ENCODE assay signal across 9 cellular contexts in genomic region chr4:39456946-39457763, GRCh38. TPM values are rescaled to one million over a fixed set of nuclear protein-coding genes. Genes with fewer than 3 reads are reported as not detected.
DNase-seq lines count a peak whose midpoint lies in the region; ATAC-seq and TF ChIP-seq lines count a peak whose summit lies in the region.
"Had no signal": no experiment of that assay in that cellular context is flagged by ENCODE, and none has a peak within 500 bp of the region (broad histone marks: within the 10 kb centered on the region; RNA-seq: fewer than 3 reads in every experiment).

No MANE protein-coding gene starts in this region.

- POLR2A ChIA-PET in AG04449 (lab: Yijun Ruan, JAX): no interaction called here
- POLR2A ChIA-PET in IMR-90 (lab: Charles Lee; ENCODE audit: unreplicated experiment): interaction anchor here (0.6 kb wide), 1 partner anchor 198 kb away, joined by 3 read pairs; no protein-coding TSS in a partner anchor
- POLR2A ChIA-PET in HEK293T (lab: Yijun Ruan, JAX): interaction anchor here (1.3 to 3.4 kb wide), 2 partner anchors 9 to 31 kb away, joined by 3 to 20 read pairs; no protein-coding TSS in a partner anchor

- peak overlapping the region; percentile 29; the same call in 1 of the 2 replicates for H3K14ac ChIP-seq in IMR-90 (replicated peaks; ENCODE audit: low read depth, low read length)

- no peak overlapping the region for H2AK5ac ChIP-seq in IMR-90 (ENCODE audit: low read depth, low read length)

- peaks cover 31 to 59% of the 10 kb centered on the region in 2 experiments for H3K79me1 ChIP-seq in IMR-90 (ENCODE audit: low read depth in 1 of 2, low read length in 2 of 2)

- CTCF ChIA-PET in AG04449 (lab: Yijun Ruan, JAX): interaction anchor here (1.0 to 3.1 kb wide), 4 partner anchors 12 to 698 kb away, joined by 3 to 11 read pairs (median 4); partner anchors contain the start of gene TLR10
- CTCF ChIA-PET in IMR-90 (lab: Yijun Ruan, JAX): interaction anchor here (0.7 to 0.9 kb wide), 2 partner anchors 9 to 210 kb away, joined by 3 read pairs; no protein-coding TSS in a partner anchor
- CTCF ChIA-PET in mammary epithelial cell (lab: Charles Lee; ENCODE audit: low non-redundant PET): interaction anchor here (0.6 kb wide), 2 partner anchors 48 to 310 kb away, joined by 3 to 9 read pairs; no protein-coding TSS in a partner anchor
- CTCF ChIA-PET in HEK293T (lab: Yijun Ruan, JAX): no interaction called here

- H2BK15ac ChIP-seq in IMR-90 (ENCODE audit: low read depth, low read length): no peak overlapping the region

- H3K9me3 ChIP-seq in IMR-90 (ENCODE audit: control insufficient read depth, insufficient read depth, low read length) (no peaks in the 10 kb centered on the region), mammary epithelial cell (replicated peaks; ENCODE audit: insufficient read depth, low read length) (no peaks in the 10 kb centered on the region), muscle layer of duodenum (ENCODE audit: control insufficient read depth in 1 of 2, low read length in 2 of 2) (no peaks in the 10 kb centered on the region)

- BruUV-seq in IMR-90 (replicated peaks; lab: Mats Ljungman, UMichigan) (no TSS peak), mammary epithelial cell (replicated peaks; lab: Mats Ljungman, UMichigan) (no TSS peak)

- WGBS in IMR-90 (ENCODE audit: extremely low coverage in 2 of 2, insufficient read length in 1 of 2), 2 experiments: 89% methylated on average over 3 of the region's 10 CpGs; no CpG with 5 or more reads in 1 of the 2 experiments
- 65% methylated on average over 10 of the region's 10 CpGs for WGBS in mammary epithelial cell (ENCODE audit: low coverage, missing lambda C conversion rate)

- H3K9ac ChIP-seq in IMR-90 (ENCODE audit: low read depth, low read length): peak overlapping the region; percentile 86
- H3K9ac ChIP-seq in mammary epithelial cell (ENCODE audit: insufficient read depth, low read length): peak overlapping the region; percentile 99

- TF ChIP-seq RAD21 in IMR-90 (IDR thresholded peaks at IDR 0.05; ENCODE audit: low read length): no peak

- H4K20me1 ChIP-seq in IMR-90 (ENCODE audit: insufficient read depth, low read length) (peaks cover 50% of the 10 kb centered on the region), mammary epithelial cell (ENCODE audit: insufficient read depth, low read length) (peaks cover 12% of the 10 kb centered on the region)

- H4K91ac ChIP-seq in IMR-90 (ENCODE audit: insufficient read depth, low read depth, low read length): no peak overlapping the region

- H3K4ac ChIP-seq in IMR-90 (ENCODE audit: low read depth, low read length): no peak overlapping the region

- H3K4me2 ChIP-seq in IMR-90 (ENCODE audit: low read depth, low read length) (peak overlapping the region; percentile 91), mammary epithelial cell (ENCODE audit: insufficient read depth, low read depth, low read length) (peak overlapping the region; percentile 94)

- H3K4me1 ChIP-seq in IMR-90 (ENCODE audit: control insufficient read depth, insufficient read depth, low read length): peaks cover 5% of the 10 kb centered on the region
- peaks cover 13% of the 10 kb centered on the region for H3K4me1 ChIP-seq in mammary epithelial cell (ENCODE audit: insufficient read depth, low read length)
- peaks cover 3 to 25% of the 10 kb centered on the region in 2 donors for H3K4me1 ChIP-seq in muscle layer of duodenum (ENCODE audit: control insufficient read depth in 1 of 2, insufficient read depth in 2 of 2, low read length in 2 of 2)

- DNase-seq in AG04449 (ENCODE audit: low read depth, low spot score) (no peak), IMR-90 (no peak), mammary epithelial cell (no peak), GM19240 (ENCODE audit: insufficient read length, low spot score) (no peak), NCI-H2029 (lab: John Stamatoyannopoulos, UW) (no peak), HEK293T (ENCODE audit: extremely low spot score) (no peak), amniotic stem cell (lab: John Stamatoyannopoulos, UW) (no peak)

- H2BK120ac ChIP-seq in IMR-90 (ENCODE audit: low read depth, low read length): no peak overlapping the region

- H3K56ac ChIP-seq in IMR-90 (ENCODE audit: extremely low read depth, insufficient read depth, low read length): no peak overlapping the region; the same call in 1 of the 2 replicates

- H2AK9ac ChIP-seq in IMR-90 (replicated peaks; ENCODE audit: low read depth, low read length, poor library complexity): no peak overlapping the region

- H3K27ac ChIP-seq in IMR-90 (ENCODE audit: insufficient read depth, low read length): no peak overlapping the region
- peak overlapping the region; percentile 93 for H3K27ac ChIP-seq in mammary epithelial cell (ENCODE audit: insufficient read depth, low read depth, low read length)
- peak overlapping the region; percentile 98 for H3K27ac ChIP-seq in muscle layer of duodenum (ENCODE audit: low read length)

- ATAC-seq in IMR-90 (ENCODE audit: low read depth): no peak

- TF ChIP-seq POLR2A in IMR-90 (IDR thresholded peaks at IDR 0.05; ENCODE audit: low read depth, low read length): no peak

- H4K5ac ChIP-seq in IMR-90 (ENCODE audit: low read depth, low read length): no peak overlapping the region

- H4K8ac ChIP-seq in IMR-90 (ENCODE audit: low read depth in 2 of 2, low read length in 2 of 2): no peak overlapping the region

- dilution Hi-C loops in IMR-90 (cut with HindIII; ENCODE audit: low sequenced_read_pairs, unreplicated experiment): no loop called here
- dilution Hi-C loops in mammary epithelial cell (cut with HindIII; ENCODE audit: low sequenced_read_pairs): no loop called here

- H3K9me1 ChIP-seq in IMR-90 (ENCODE audit: insufficient read depth, low read length): peaks cover 3% of the 10 kb centered on the region; the same call in 1 of the 2 replicates

- H3K27me3 ChIP-seq in IMR-90 (ENCODE audit: control insufficient read depth, insufficient read depth, low read length) (no peaks in the 10 kb centered on the region), mammary epithelial cell (ENCODE audit: insufficient read depth, low read length) (no peaks in the 10 kb centered on the region), muscle layer of duodenum (ENCODE audit: low read depth, low read length) (no peaks in the 10 kb centered on the region)

- no peak overlapping the region for H2AFZ ChIP-seq in IMR-90 (replicated peaks; ENCODE audit: low read length, poor library complexity)
- H2AFZ ChIP-seq in mammary epithelial cell (ENCODE audit: low read depth, low read length): no peak overlapping the region

- TF ChIP-seq CTCF in AG04449 (IDR thresholded peaks at IDR 0.05; ENCODE audit: insufficient read depth, low read length, missing control alignments) (no peak), IMR-90 (conservative IDR thresholded peaks at IDR 0.05; ENCODE audit: low read depth, low read length) (no peak), mammary epithelial cell (conservative IDR thresholded peaks at IDR 0.05 in 1 of 2, IDR thresholded peaks at IDR 0.05 in 1 of 2; ENCODE audit: extremely low read depth in 1 of 2, insufficient read depth in 1 of 2, low read depth in 1 of 2, low read length in 2 of 2) (no peak)

- H2BK5ac ChIP-seq in IMR-90 (ENCODE audit: low read depth, low read length, poor library complexity, severe bottlenecking): no peak overlapping the region

- in situ Hi-C loops in IMR-90 (cut with MboI; ENCODE audit: low sequenced_read_pairs): no loop called here
- in situ Hi-C loops in mammary epithelial cell (cut with MboI; ENCODE audit: low sequenced_read_pairs in 2 of 2): no loop called here

- peaks cover 30% of the 10 kb centered on the region for H3K36me3 ChIP-seq in IMR-90 (ENCODE audit: control insufficient read depth, insufficient read depth, low read length)
- peaks cover 57% of the 10 kb centered on the region for H3K36me3 ChIP-seq in mammary epithelial cell (ENCODE audit: insufficient read depth, low read length)
- H3K36me3 ChIP-seq in muscle layer of duodenum (ENCODE audit: control insufficient read depth in 1 of 2, insufficient read depth in 2 of 2, low read length in 2 of 2): peaks cover 48 to 60% of the 10 kb centered on the region in 2 donors

- H3K4me3 ChIP-seq in AG04449 (ENCODE audit: low read depth, low read length) (peak overlapping the region; percentile 91), IMR-90 (ENCODE audit: insufficient read depth, low read depth, low read length) (peak overlapping the region; percentile 68), mammary epithelial cell (replicated peaks in 1 of 3; ENCODE audit: insufficient read depth in 1 of 3, low read depth in 2 of 3, low read length in 3 of 3) (peak overlapping the region; percentile 66 to 100 (median 70)), muscle layer of duodenum (ENCODE audit: low read depth in 1 of 2, low read length in 2 of 2) (peak overlapping the region; percentile 78 to 97)

- H3K23ac ChIP-seq in IMR-90 (ENCODE audit: low read depth, low read length): peak overlapping the region; percentile 45; the same call in 1 of the 2 replicates

- no peak overlapping the region for H3K18ac ChIP-seq in IMR-90 (ENCODE audit: low read depth, low read length)

- H3K79me2 ChIP-seq in mammary epithelial cell (ENCODE audit: insufficient read depth, low read length): peaks cover 81% of the 10 kb centered on the region

- no peak overlapping the region for H2BK20ac ChIP-seq in IMR-90 (ENCODE audit: low read depth, low read length)

- intact Hi-C loops in IMR-90 (cut with micrococcal nuclease) (no loop called here), mammary epithelial cell (cut with micrococcal nuclease) (loop anchor here (10.0 kb wide), 1 partner anchor 552 kb away; no protein-coding TSS in a partner anchor)

TF ChIP-seq in IMR-90, 13 proteins besides CTCF, POLR2A, EP300 and RAD21 (continues in another document):
- TF ChIP-seq SMC3 (IDR thresholded peaks at IDR 0.05; ENCODE audit: low read depth, low read length): no peak

TF ChIP-seq in HEK293T, 16 proteins besides CTCF, POLR2A, EP300 and RAD21 (continues in another document):
- TF ChIP-seq BHLHE40 (IDR thresholded peaks at IDR 0.05; ENCODE audit: borderline replicate concordance) (no peak), L3MBTL2 (conservative IDR thresholded peaks at IDR 0.05) (no peak)

RNA-seq across cellular contexts. Expression of gene RPL9, which starts 1.6 kb away (rescaled TPM):
- 1,905 and 3,011 TPM in 2 replicates for total RNA-seq in IMR-90 (2012; rRNA removed)
- 1,087 and 1,627 TPM in 2 replicates for polyA plus RNA-seq in IMR-90 (2012; rRNA removed)
- polyA plus RNA-seq in IMR-90 (2012; cell fraction: cytosol; rRNA removed): 556 and 768 TPM in 2 replicates
- polyA plus RNA-seq in IMR-90 (2012; cell fraction: nucleus; rRNA removed; ENCODE audit: low replicate concordance): 108 and 738 TPM in 2 replicates
- total RNA-seq in mammary epithelial cell: 1,000 to 10,000 TPM in 1 of 2 donors, 100 to 1,000 TPM in 1; 524 to 1,844 TPM
- 1,095 TPM for polyA plus RNA-seq in mammary epithelial cell
- polyA minus RNA-seq in mammary epithelial cell: 202 TPM

RNA-seq across cellular contexts. Expression of gene LIAS, which starts 1.7 kb away (rescaled TPM):
- 3.2 and 6.7 TPM in 2 replicates for total RNA-seq in IMR-90 (2012; rRNA removed)
- polyA plus RNA-seq in IMR-90 (2012; rRNA removed): 7.0 and 7.8 TPM in 2 replicates
- polyA plus RNA-seq in IMR-90 (2012; cell fraction: cytosol; rRNA removed): 1.1 and 1.9 TPM in 2 replicates
- 1.0 and 6.5 TPM in 2 replicates for polyA plus RNA-seq in IMR-90 (2012; cell fraction: nucleus; rRNA removed; ENCODE audit: low replicate concordance)
- 10 to 100 TPM in 1 of 2 donors, 1 to 10 TPM in 1; 8.5 to 17.6 TPM for total RNA-seq in mammary epithelial cell
- polyA plus RNA-seq in mammary epithelial cell: 10.5 TPM
- not detected for polyA minus RNA-seq in mammary epithelial cell

RNA-seq across cellular contexts. Expression of gene KLB, which starts 50.4 kb away (rescaled TPM):
- not detected in 2 replicates for total RNA-seq in IMR-90 (2012; rRNA removed)
- not detected in 2 replicates for polyA plus RNA-seq in IMR-90 (2012; rRNA removed)
- not detected in 2 replicates for polyA plus RNA-seq in IMR-90 (2012; cell fraction: cytosol; rRNA removed)
- not detected in 2 replicates for polyA plus RNA-seq in IMR-90 (2012; cell fraction: nucleus; rRNA removed; ENCODE audit: low replicate concordance)
- under 1 TPM in 1 of 2 donors, not detected in 1; 0.17 TPM for total RNA-seq in mammary epithelial cell
- not detected for polyA plus RNA-seq in mammary epithelial cell
- not detected for polyA minus RNA-seq in mammary epithelial cell
- total RNA-seq: LHCN-M2 had no signal
